8 cellular contexts compared by ENCODE assay signal in genomic region chr1:155044812-155045690, GRCh38. TPM values are rescaled to one million over a fixed set of nuclear protein-coding genes. Genes with fewer than 3 reads are reported as not detected.
DNase-seq lines count a peak whose midpoint lies in the region; ATAC-seq lines count a peak whose summit lies in the region.

No MANE protein-coding gene starts in this region.

- in situ Hi-C loops in T47D (cut with HindIII; ENCODE audit: low pct_unique_long_range_greater_than_20kb, low sequenced_read_pairs): no loop called here

- H3K9ac ChIP-seq in skeletal muscle tissue (ENCODE audit: low read depth in 1 of 3, low read length in 3 of 3): peak overlapping the region in 1 of 3 donors; percentile 16

- H3K27me3 ChIP-seq in skeletal muscle tissue (ENCODE audit: control insufficient read depth in 3 of 3, insufficient read depth in 3 of 3, low read length in 3 of 3): no peaks in the 10 kb centered on the region

- ATAC-seq in GM19397 (IDR thresholded peaks at IDR 0.05; ENCODE audit: unreplicated experiment): no peak

- peak overlapping the region in 2 of 3 donors; percentile 22 to 40 for H3K4me3 ChIP-seq in skeletal muscle tissue (ENCODE audit: low read length in 3 of 3)

- H3K9me3 ChIP-seq in skeletal muscle tissue (ENCODE audit: control insufficient read depth in 3 of 3, low read length in 3 of 3): no peaks in the 10 kb centered on the region

- no peaks in the 10 kb centered on the region for H3K36me3 ChIP-seq in skeletal muscle tissue (ENCODE audit: control insufficient read depth in 3 of 3, insufficient read depth in 3 of 3, low read length in 3 of 3)

- peak overlapping the region; percentile 69 for H3K27ac ChIP-seq in skeletal muscle tissue (ENCODE audit: low read depth, low read length)

- DNase-seq in NCI-H524 (lab: John Stamatoyannopoulos, UW) (peak; percentile 45 to 53), NCI-H524 treated with DMSO at 0.1 percent for 48 hours (lab: John Stamatoyannopoulos, UW) (no peak), NCI-H1105 (lab: John Stamatoyannopoulos, UW) (peak; percentile 30), T1000 (lab: John Stamatoyannopoulos, UW) (peak; percentile 27), T47D (ENCODE audit: low read depth in 1 of 2, low spot score in 1 of 2) (peak; percentile 84 to 95), iPS-NIHi11 (ENCODE audit: low spot score) (peak; percentile 91)

- peaks cover 17 to 46% (median 37%) of the 10 kb centered on the region in 3 donors for H3K4me1 ChIP-seq in skeletal muscle tissue (ENCODE audit: control insufficient read depth in 3 of 3, insufficient read depth in 3 of 3, low read length in 3 of 3)

RNA-seq across cellular contexts. Expression of gene ADAM15, which starts 6.1 kb away (rescaled TPM):
- total RNA-seq in skeletal muscle tissue: 33.9 TPM

RNA-seq across cellular contexts. Expression of gene DCST1, which starts 11.4 kb away (rescaled TPM):
- total RNA-seq in skeletal muscle tissue: not detected

RNA-seq across cellular contexts. Expression of gene DCST2, which starts 11.5 kb away (rescaled TPM):
- total RNA-seq in skeletal muscle tissue: not detected

RNA-seq across cellular contexts. Expression of gene EFNA4, which starts 18.5 kb away (rescaled TPM):
- 3.7 TPM for total RNA-seq in skeletal muscle tissue

RNA-seq across cellular contexts. Expression of gene EFNA3, which starts 33.6 kb away (rescaled TPM):
- 0.52 TPM for total RNA-seq in skeletal muscle tissue
